In the genomic region with DNA sequence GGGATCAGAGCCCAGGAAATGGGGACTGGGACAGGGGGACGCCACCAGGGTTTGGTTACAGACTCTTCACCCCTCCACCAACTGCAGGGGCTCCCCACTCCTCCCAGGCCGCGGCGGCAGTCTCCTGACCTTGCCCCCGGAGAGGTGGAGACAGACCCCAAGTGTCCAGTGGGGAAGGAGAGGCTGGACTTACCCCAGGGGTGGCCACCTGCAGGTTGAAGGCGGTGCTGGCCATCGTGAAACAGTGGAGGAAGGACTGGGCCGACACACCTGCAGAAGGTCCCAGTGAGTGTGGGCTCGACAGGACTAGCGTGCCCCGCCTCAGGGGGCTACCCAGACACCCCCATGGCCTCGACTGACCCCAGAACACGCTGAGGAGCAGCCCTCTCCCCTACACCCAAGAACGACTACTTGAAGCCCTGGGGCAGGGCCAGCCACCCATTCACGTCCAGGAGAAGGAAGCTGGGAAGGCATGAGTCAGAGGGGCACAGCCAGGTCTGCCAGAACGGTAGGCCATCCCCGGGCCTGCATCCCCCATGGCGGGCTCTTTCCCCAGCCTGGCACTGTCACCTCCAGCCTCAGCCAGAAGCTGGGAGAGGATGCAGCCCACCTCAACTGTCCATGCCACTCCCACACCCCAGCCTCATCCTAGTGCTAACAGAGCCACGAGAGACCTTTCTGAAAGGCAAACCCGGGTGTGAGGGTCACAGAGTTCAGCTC, we compare ENCODE assay signal across 10 cellular contexts. TPM values are rescaled to one million over a fixed set of nuclear protein-coding genes. Genes with fewer than 3 reads are reported as not detected.
DNase-seq lines count a peak whose midpoint lies in the region; ATAC-seq and TF ChIP-seq lines count a peak whose summit lies in the region.
"Had no signal": no experiment of that assay in that cellular context is flagged by ENCODE, and none has a peak within 500 bp of the region (broad histone marks: within the 10 kb centered on the region; RNA-seq: fewer than 3 reads in every experiment).

No MANE protein-coding gene starts in this region.

- peak overlapping the region; percentile 98 for H3K4me2 ChIP-seq in PC-3 (ENCODE audit: low read length)

- no peak for TF ChIP-seq EP300 in ovary (IDR thresholded peaks at IDR 0.05)

- intact Hi-C loops in PC-3 (cut with micrococcal nuclease), result no loop called here
- intact Hi-C loops in ovary (cut with DNase I), result no loop called here
- intact Hi-C loops in ascending aorta (cut with DNase I), result no loop called here

- in situ Hi-C loops in G401 (cut with HindIII; ENCODE audit: low sequenced_read_pairs), result loop anchor here (25.0 kb wide), 1 partner anchor 113 kb away; no protein-coding TSS in a partner anchor

- H3K4me1 ChIP-seq in ES-I3 (ENCODE audit: insufficient read depth, low read length), result peaks cover 5% of the 10 kb centered on the region; the same call in 1 of the 2 replicates
- peaks cover 22% of the 10 kb centered on the region for H3K4me1 ChIP-seq in PC-3 (ENCODE audit: insufficient read depth, low read length)
- H3K4me1 ChIP-seq in duodenal mucosa (ENCODE audit: control insufficient read depth in 1 of 2, insufficient read depth in 2 of 2, low read length in 2 of 2), result peaks cover 18 to 28% of the 10 kb centered on the region in 2 donors
- peaks cover 12% of the 10 kb centered on the region for H3K4me1 ChIP-seq in ovary (ENCODE audit: insufficient read depth)
- H3K4me1 ChIP-seq in ascending aorta, result peaks cover 8 to 23% of the 10 kb centered on the region in 2 donors

- H3K4me3 ChIP-seq in PC-3 (ENCODE audit: low read length) (peak overlapping the region; percentile 95), duodenal mucosa (ENCODE audit: low read depth in 1 of 2, low read length in 2 of 2) (peak overlapping the region in 1 of 2 donors; percentile 10), ovary (no peak overlapping the region), ascending aorta (peak overlapping the region in 1 of 2 donors; percentile 88)

- TF ChIP-seq CTCF in PC-3 (conservative IDR thresholded peaks at IDR 0.05; ENCODE audit: low read depth, low read length) (no peak), ovary (IDR thresholded peaks at IDR 0.05) (no peak), ascending aorta (IDR thresholded peaks at IDR 0.05) (no peak)

- no TSS peak for BruUV-seq in PC-3 (replicated peaks; lab: Mats Ljungman, UMichigan)

- H3K27me3 ChIP-seq in PC-3 (ENCODE audit: low read length) (no peaks in the 10 kb centered on the region), duodenal mucosa (ENCODE audit: control insufficient read depth in 1 of 2, insufficient read depth in 2 of 2, low read length in 2 of 2) (no peaks in the 10 kb centered on the region), ovary (no peaks in the 10 kb centered on the region), ascending aorta (no peaks in the 10 kb centered on the region)

- CTCF ChIA-PET in PC-3 (lab: Charles Lee), result interaction anchor here (0.6 to 0.7 kb wide), 2 partner anchors 49 to 221 kb away, joined by 3 to 4 read pairs; no protein-coding TSS in a partner anchor

- H3K9me3 ChIP-seq in ES-I3 (ENCODE audit: control insufficient read depth, insufficient read depth, low read length) (no peaks in the 10 kb centered on the region), PC-3 (ENCODE audit: low read length) (no peaks in the 10 kb centered on the region), duodenal mucosa (ENCODE audit: control insufficient read depth in 1 of 2, low read length in 2 of 2) (no peaks in the 10 kb centered on the region), ovary (no peaks in the 10 kb centered on the region), ascending aorta (no peaks in the 10 kb centered on the region)

- H3K9ac ChIP-seq in ES-I3 (ENCODE audit: low read depth, low read length), result peak overlapping the region; percentile 40; the same call in 1 of the 2 replicates
- peak overlapping the region; percentile 96 for H3K9ac ChIP-seq in PC-3 (ENCODE audit: low read length)
- H3K9ac ChIP-seq in duodenal mucosa (ENCODE audit: low read depth in 1 of 2, low read length in 2 of 2), result peak overlapping the region; percentile 25 to 33

- H3K27ac ChIP-seq in PC-3 (ENCODE audit: low read length), result peak overlapping the region; percentile 21
- no peak overlapping the region for H3K27ac ChIP-seq in duodenal mucosa (ENCODE audit: low read depth, low read length)
- no peak overlapping the region for H3K27ac ChIP-seq in ovary
- H3K27ac ChIP-seq in ascending aorta, result no peak overlapping the region

- peaks cover 4% of the 10 kb centered on the region for H3K36me3 ChIP-seq in ES-I3 (ENCODE audit: insufficient read depth, low read length)
- H3K36me3 ChIP-seq in PC-3 (ENCODE audit: low read depth, low read length), result peaks cover 25% of the 10 kb centered on the region; the same call in 1 of the 2 replicates
- peaks cover 17 to 34% of the 10 kb centered on the region in 2 donors for H3K36me3 ChIP-seq in duodenal mucosa (ENCODE audit: control insufficient read depth in 1 of 2, insufficient read depth in 2 of 2, low read length in 2 of 2)
- no peaks in the 10 kb centered on the region for H3K36me3 ChIP-seq in ovary
- H3K36me3 ChIP-seq in ascending aorta, result peaks cover 19 to 31% of the 10 kb centered on the region in 2 donors

- H3F3A ChIP-seq in PC-3 (ENCODE audit: low read length, unreplicated experiment), result no peaks in the 10 kb centered on the region

- H4K20me1 ChIP-seq in PC-3 (ENCODE audit: low read length), result peaks cover 26% of the 10 kb centered on the region

- ATAC-seq in PC-3 (peak; percentile 60), GM21367 (IDR thresholded peaks at IDR 0.05; ENCODE audit: unreplicated experiment) (no peak)

- WGBS in ovary, 3 donors, result 59 to 61% (median 59%) methylated on average over 20 of the region's 20 CpGs

- DNase-seq in PC-3 (peak; percentile 67), ovary (peak in 4 of 5 donors; percentile 19 to 49 (median 28)), ascending aorta (ENCODE audit: low spot score in 2 of 2) (no peak), G401 (ENCODE audit: low spot score) (no peak), activated gamma-delta T cell (lab: John Stamatoyannopoulos, UW) (no peak)

- no peaks in the 10 kb centered on the region for H3K9me2 ChIP-seq in PC-3 (replicated peaks; ENCODE audit: low read length)

- peaks cover 71% of the 10 kb centered on the region for H3K79me2 ChIP-seq in PC-3 (ENCODE audit: low read length)

- no peak overlapping the region for H2AFZ ChIP-seq in PC-3 (ENCODE audit: low read length)

- POLR2A ChIA-PET in PC-3 (lab: Charles Lee; ENCODE audit: unreplicated experiment), result interaction anchor here (0.6 kb wide), 1 partner anchor 59 kb away, joined by 16 read pairs; no protein-coding TSS in a partner anchor

- no peak for TF ChIP-seq POLR2A in ovary (IDR thresholded peaks at IDR 0.05)

RNA-seq across cellular contexts. Expression of a gene that starts 2.3 kb away (rescaled TPM):
- total RNA-seq in PC-3 (2014; rRNA removed) (38.9 and 39.7 TPM in 2 replicates), ovary (10 to 100 TPM; 14.7 to 79.8 (median 59.9) TPM), ascending aorta (12.2 TPM)
- 10 to 100 TPM in 1 of 2 donors, 1 to 10 TPM in 1; 9.4 to 52.1 TPM for polyA plus RNA-seq in ovary
- total RNA-seq in G401 (2014; rRNA removed; shearing (Covaris generic)), result 56.6 and 63.4 TPM in 2 replicates

RNA-seq across cellular contexts. Expression of a gene that starts 14.9 kb away (rescaled TPM):
- total RNA-seq in PC-3 (2014; rRNA removed) (not detected in 2 replicates), ovary (under 1 TPM in 1 of 7 donors, not detected in 6; 0.15 TPM), ascending aorta (not detected)
- polyA plus RNA-seq in ovary, result under 1 TPM in 1 of 2 donors, not detected in 1; 0.07 TPM
- 0.74 and 0.95 TPM in 2 replicates for total RNA-seq in G401 (2014; rRNA removed; shearing (Covaris generic))
- total RNA-seq: liver, NCI-H460 had no signal
- polyA plus RNA-seq: liver had no signal

RNA-seq across cellular contexts. Expression of a gene that starts 23.0 kb away (rescaled TPM):
- total RNA-seq in PC-3 (2014; rRNA removed) (32.7 and 42.3 TPM in 2 replicates), ovary (10 to 100 TPM in 6 of 7 donors, 1 to 10 TPM in 1; 6.6 to 23.3 (median 16.7) TPM), ascending aorta (5.6 TPM)
- 10 to 100 TPM in 1 of 2 donors, under 1 TPM in 1; 0.42 to 11.3 TPM for polyA plus RNA-seq in ovary
- total RNA-seq in G401 (2014; rRNA removed; shearing (Covaris generic)), result 48.2 and 76.5 TPM in 2 replicates

RNA-seq across cellular contexts. Expression of a gene that starts 27.8 kb away (rescaled TPM):
- total RNA-seq in PC-3 (2014; rRNA removed) (287 and 326 TPM in 2 replicates), ovary (100 to 1,000 TPM in 6 of 7 donors, 10 to 100 TPM in 1; 75.0 to 134 (median 117) TPM), ascending aorta (245 TPM)
- 100 to 1,000 TPM in 1 of 2 donors, 10 to 100 TPM in 1; 76.8 to 103 TPM for polyA plus RNA-seq in ovary
- total RNA-seq in G401 (2014; rRNA removed; shearing (Covaris generic)), result 201 and 229 TPM in 2 replicates

RNA-seq across cellular contexts. Expression of a gene that starts 30.0 kb away (rescaled TPM):
- total RNA-seq in PC-3 (2014; rRNA removed) (11.7 and 14.9 TPM in 2 replicates), ovary (10 to 100 TPM; 10.1 to 18.1 (median 14.1) TPM), ascending aorta (7.1 TPM)
- 10 to 100 TPM in 1 of 2 donors, under 1 TPM in 1; 0.23 to 14.0 TPM for polyA plus RNA-seq in ovary
- 25.5 and 29.5 TPM in 2 replicates for total RNA-seq in G401 (2014; rRNA removed; shearing (Covaris generic))

Comparison
In these comparisons a context has a peak if more than half of its experiments do, and no peak if none do; other contexts are left out.
1. H3K9ac ChIP-seq: peak in every context shown above with its lines; median percentile 96 in PC-3; 40 in ES-I3; 29 in duodenal mucosa.
2. DNase-seq: peak in PC-3 (single experiment) and ovary (4 of 5); none in ascending aorta (0 of 2), G401 (single experiment) and activated gamma-delta T cell (single experiment).